19 cellular contexts compared by ENCODE assay signal in genomic region chr13:37539176-37539575, GRCh38. TPM values are rescaled to one million over a fixed set of nuclear protein-coding genes. Genes with fewer than 3 reads are reported as not detected.
DNase-seq lines count a peak whose midpoint lies in the region; ATAC-seq, FAIRE-seq and TF ChIP-seq lines count a peak whose summit lies in the region.
"Had no signal": no experiment of that assay in that cellular context is flagged by ENCODE, and none has a peak within 500 bp of the region (broad histone marks: within the 10 kb centered on the region; RNA-seq: fewer than 3 reads in every experiment).

No MANE protein-coding gene starts in this region.

- H3K79me2 ChIP-seq in smooth muscle cell (ENCODE audit: low read depth) = no peaks in the 10 kb centered on the region

- peak overlapping the region; percentile 47; the same call in 1 of the 2 replicates for H3K18ac ChIP-seq in IMR-90 (ENCODE audit: low read depth, low read length)

- no peak overlapping the region for H2BK20ac ChIP-seq in IMR-90 (ENCODE audit: low read depth, low read length)

- BruUV-seq in IMR-90 (replicated peaks; lab: Mats Ljungman, UMichigan) = no TSS peak

- no peak overlapping the region for H3K9ac ChIP-seq in IMR-90 (ENCODE audit: low read depth, low read length)
- no peak overlapping the region for H3K9ac ChIP-seq in smooth muscle cell (ENCODE audit: low read depth)

- H2BK15ac ChIP-seq in IMR-90 (ENCODE audit: low read depth, low read length) = peak overlapping the region; percentile 3; the same call in 1 of the 3 replicates

- no peak for TF ChIP-seq POLR2A in IMR-90 (IDR thresholded peaks at IDR 0.05; ENCODE audit: low read depth, low read length)

- peaks cover 2% of the 10 kb centered on the region; the same call in 1 of the 2 replicates for H3K4me1 ChIP-seq in IMR-90 (ENCODE audit: control insufficient read depth, insufficient read depth, low read length)
- H3K4me1 ChIP-seq in smooth muscle cell (ENCODE audit: low read depth) = peaks cover 4% of the 10 kb centered on the region
- H3K4me1 ChIP-seq: A549, BE2C, Caco-2, HAP-1 had no signal

- no CpG with 5 or more reads among the region's 2 CpGs for WGBS in IMR-90 (ENCODE audit: extremely low coverage in 2 of 2, insufficient read length in 1 of 2), 2 experiments
- WGBS in smooth muscle cell (ENCODE audit: low lambda C conversion rate) = 73% methylated on average over 2 of the region's 2 CpGs

- H3K36me3 ChIP-seq in IMR-90 (ENCODE audit: control insufficient read depth, insufficient read depth, low read length) (no peaks in the 10 kb centered on the region), smooth muscle cell (ENCODE audit: low read depth) (no peaks in the 10 kb centered on the region)
- H3K36me3 ChIP-seq: BE2C, HAP-1 had no signal

- H3K9me1 ChIP-seq in IMR-90 (ENCODE audit: insufficient read depth, low read length) = no peaks in the 10 kb centered on the region

- dilution Hi-C loops in IMR-90 (cut with HindIII; ENCODE audit: low sequenced_read_pairs, unreplicated experiment) = no loop called here

- no peak for ATAC-seq in IMR-90 (ENCODE audit: low read depth)
- ATAC-seq: A549, HepG2 had no signal

- no peak overlapping the region for H4K5ac ChIP-seq in IMR-90 (ENCODE audit: low read depth, low read length)

- FAIRE-seq in urothelium cell line (lab: Jason Lieb, UNC) = no peak
- FAIRE-seq: A549, D721Med, H1, HepG2 had no signal

- peak; percentile 56 for DNase-seq in AG10803 (ENCODE audit: low read depth)
- DNase-seq in IMR-90 = no peak
- DNase-seq in fibroblast of mammary gland (ENCODE audit: low read depth) = peak; percentile 50
- DNase-seq in smooth muscle cell (lab: John Stamatoyannopoulos, UW; ENCODE audit: unreplicated experiment) = no peak
- DNase-seq in urothelium cell line (ENCODE audit: low spot score) = no peak
- no peak for DNase-seq in Ammon's horn (ENCODE audit: low spot score)
- no peak for DNase-seq in DMS79 treated with DMSO at 0.1 percent for 48 hours (lab: John Stamatoyannopoulos, UW)
- DNase-seq: BE2C; C1 segment of cervical spinal cord; Caco-2; CD4-positive, alpha-beta T cell; GF-D8; KG1 had no signal

- TF ChIP-seq CTCF in AG10803 (conservative IDR thresholded peaks at IDR 0.05; ENCODE audit: low read length) (no peak), IMR-90 (conservative IDR thresholded peaks at IDR 0.05; ENCODE audit: low read depth, low read length) (no peak), fibroblast of mammary gland (conservative IDR thresholded peaks at IDR 0.05; ENCODE audit: control insufficient read depth, insufficient read depth, low read depth, low read length) (no peak), smooth muscle cell (IDR thresholded peaks at IDR 0.05; ENCODE audit: borderline replicate concordance, insufficient read depth, poor library complexity, severe bottlenecking) (no peak)

- no peak overlapping the region; the same call in 1 of the 2 replicates for H3K4ac ChIP-seq in IMR-90 (ENCODE audit: low read depth, low read length)

- no peak overlapping the region for H2AK5ac ChIP-seq in IMR-90 (ENCODE audit: low read depth, low read length)

- intact Hi-C loops in IMR-90 (cut with micrococcal nuclease) = no loop called here

- no peak overlapping the region for H4K91ac ChIP-seq in IMR-90 (ENCODE audit: insufficient read depth, low read depth, low read length)

- no peak overlapping the region for H3K4me3 ChIP-seq in AG10803 (ENCODE audit: low read length)
- no peak overlapping the region for H3K4me3 ChIP-seq in IMR-90 (ENCODE audit: insufficient read depth, low read depth, low read length)
- H3K4me3 ChIP-seq in fibroblast of mammary gland (ENCODE audit: control insufficient read depth, low read depth, low read length) = no peak overlapping the region
- H3K4me3 ChIP-seq in smooth muscle cell = no peak overlapping the region
- H3K4me3 ChIP-seq: A549, HAP-1 had no signal

- H2BK5ac ChIP-seq in IMR-90 (ENCODE audit: low read depth, low read length, poor library complexity, severe bottlenecking) = no peak overlapping the region

- H3K27me3 ChIP-seq in IMR-90 (ENCODE audit: control insufficient read depth, insufficient read depth, low read length) (no peaks in the 10 kb centered on the region), smooth muscle cell (ENCODE audit: low read depth) (no peaks in the 10 kb centered on the region)
- H3K27me3 ChIP-seq: BE2C had no signal

- TF ChIP-seq RAD21 in IMR-90 (IDR thresholded peaks at IDR 0.05; ENCODE audit: low read length) = no peak

- POLR2A ChIA-PET in IMR-90 (lab: Charles Lee; ENCODE audit: unreplicated experiment) = interaction anchor here (0.6 kb wide), 1 partner anchor 430 kb away, joined by 3 read pairs; no protein-coding TSS in a partner anchor

- H3K4me2 ChIP-seq in IMR-90 (ENCODE audit: low read depth, low read length) (no peak overlapping the region), smooth muscle cell (peak overlapping the region; percentile 61)
- H3K4me2 ChIP-seq: A549 had no signal

- H2AK9ac ChIP-seq in IMR-90 (replicated peaks; ENCODE audit: low read depth, low read length, poor library complexity) = no peak overlapping the region

- CTCF ChIA-PET in IMR-90 (lab: Yijun Ruan, JAX) = no interaction called here

- H3F3A ChIP-seq in smooth muscle cell (ENCODE audit: low read depth) = no peaks in the 10 kb centered on the region

- no peak overlapping the region for H4K8ac ChIP-seq in IMR-90 (ENCODE audit: low read depth in 2 of 2, low read length in 2 of 2)

- H3K27ac ChIP-seq in IMR-90 (ENCODE audit: insufficient read depth, low read length) (no peak overlapping the region), smooth muscle cell (ENCODE audit: low read depth) (peak overlapping the region; percentile 72)
- H3K27ac ChIP-seq: 22Rv1, A549 had no signal

- peak overlapping the region; percentile 45; the same call in 1 of the 2 replicates for H2BK120ac ChIP-seq in IMR-90 (ENCODE audit: low read depth, low read length)

- in situ Hi-C loops in IMR-90 (cut with MboI; ENCODE audit: low sequenced_read_pairs) = no loop called here

- H4K20me1 ChIP-seq in IMR-90 (ENCODE audit: insufficient read depth, low read length) (no peaks in the 10 kb centered on the region), smooth muscle cell (ENCODE audit: low read depth) (no peaks in the 10 kb centered on the region)

- H3K9me3 ChIP-seq in IMR-90 (ENCODE audit: control insufficient read depth, insufficient read depth, low read length) = no peaks in the 10 kb centered on the region
- H3K9me3 ChIP-seq in smooth muscle cell (replicated peaks; ENCODE audit: low read depth) = no peaks in the 10 kb centered on the region
- H3K9me3 ChIP-seq: A549, BE2C, Caco-2, HAP-1 had no signal

- H3K56ac ChIP-seq in IMR-90 (ENCODE audit: extremely low read depth, insufficient read depth, low read length) = no peak overlapping the region

- no peaks in the 10 kb centered on the region for H3K79me1 ChIP-seq in IMR-90 (ENCODE audit: low read depth in 1 of 2, low read length in 2 of 2)

- no peak overlapping the region for H2AFZ ChIP-seq in IMR-90 (replicated peaks; ENCODE audit: low read length, poor library complexity)
- H2AFZ ChIP-seq in smooth muscle cell (ENCODE audit: low read depth) = peak overlapping the region; percentile 53

- H3K14ac ChIP-seq in IMR-90 (replicated peaks; ENCODE audit: low read depth, low read length) = no peak overlapping the region

- H3K23ac ChIP-seq in IMR-90 (ENCODE audit: low read depth, low read length) = no peak overlapping the region

TF ChIP-seq in IMR-90, 13 proteins besides CTCF, POLR2A, EP300 and RAD21:
- TF ChIP-seq RFX5 (IDR thresholded peaks at IDR 0.05; ENCODE audit: low read depth, low read length) = no peak
- TF ChIP-seq MXI1 (IDR thresholded peaks at IDR 0.05; ENCODE audit: borderline replicate concordance, low read depth, low read length) = no peak
- TF ChIP-seq RCOR1 (IDR thresholded peaks at IDR 0.05; ENCODE audit: insufficient replicate concordance, low read length) = no peak
- no peak for TF ChIP-seq USF2 (IDR thresholded peaks at IDR 0.05; ENCODE audit: low read depth, low read length)
- TF ChIP-seq CHD1 (IDR thresholded peaks at IDR 0.05; ENCODE audit: low read depth, low read length) = no peak
- TF ChIP-seq MAZ (IDR thresholded peaks at IDR 0.05; ENCODE audit: borderline replicate concordance, low read depth, low read length) = no peak
- TF ChIP-seq BHLHE40 (IDR thresholded peaks at IDR 0.05; ENCODE audit: low read depth, low read length) = no peak
- no peak for TF ChIP-seq CEBPB (IDR thresholded peaks at IDR 0.05; ENCODE audit: low read depth, low read length)
- no peak for TF ChIP-seq FOS (IDR thresholded peaks at IDR 0.05; ENCODE audit: low read depth, low read length)
- no peak for TF ChIP-seq NFE2L2 (IDR thresholded peaks at IDR 0.05; ENCODE audit: low read depth, low read length)
- no peak for TF ChIP-seq MAFK (IDR thresholded peaks at IDR 0.05; ENCODE audit: low read depth, low read length)
- no peak for TF ChIP-seq SMC3 (IDR thresholded peaks at IDR 0.05; ENCODE audit: low read depth, low read length)
- TF ChIP-seq, protein P1, sequence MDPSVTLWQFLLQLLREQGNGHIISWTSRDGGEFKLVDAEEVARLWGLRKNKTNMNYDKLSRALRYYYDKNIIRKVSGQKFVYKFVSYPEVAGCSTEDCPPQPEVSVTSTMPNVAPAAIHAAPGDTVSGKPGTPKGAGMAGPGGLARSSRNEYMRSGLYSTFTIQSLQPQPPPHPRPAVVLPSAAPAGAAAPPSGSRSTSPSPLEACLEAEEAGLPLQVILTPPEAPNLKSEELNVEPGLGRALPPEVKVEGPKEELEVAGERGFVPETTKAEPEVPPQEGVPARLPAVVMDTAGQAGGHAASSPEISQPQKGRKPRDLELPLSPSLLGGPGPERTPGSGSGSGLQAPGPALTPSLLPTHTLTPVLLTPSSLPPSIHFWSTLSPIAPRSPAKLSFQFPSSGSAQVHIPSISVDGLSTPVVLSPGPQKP (IDR thresholded peaks at IDR 0.05; ENCODE audit: borderline replicate concordance, low read depth, low read length) = no peak
TF ChIP-seq in IMR-90: peak in this region for 0.

RNA-seq across cellular contexts. Expression of gene POSTN, which starts 59.4 kb away (rescaled TPM):
- 31.9 and 32.6 TPM in 2 replicates for total RNA-seq in IMR-90 (2012; rRNA removed)
- polyA plus RNA-seq in IMR-90 (2012; rRNA removed) = 31.5 and 44.7 TPM in 2 replicates
- 4.5 and 6.2 TPM in 2 replicates for polyA plus RNA-seq in IMR-90 (2012; cell fraction: cytosol; rRNA removed)
- polyA plus RNA-seq in IMR-90 (2012; cell fraction: nucleus; rRNA removed; ENCODE audit: low replicate concordance) = 1.9 and 29.5 TPM in 2 replicates
- 50.5 and 54.9 TPM in 2 replicates for total RNA-seq in smooth muscle cell
- polyA plus RNA-seq in smooth muscle cell = 38.6 and 39.8 TPM in 2 replicates
- total RNA-seq: CD4-positive, alpha-beta T cell; HepG2 had no signal
- polyA plus RNA-seq: HepG2 had no signal

Comparison
In these comparisons a context has a peak if more than half of its experiments do, and no peak if none do; other contexts are left out.
1. DNase-seq: peak in AG10803 (single experiment) and fibroblast of mammary gland (single experiment); none in IMR-90 (single experiment), smooth muscle cell (single experiment), urothelium cell line (single experiment), Ammon's horn (single experiment) and DMS79 treated with DMSO at 0.1 percent for 48 hours (single experiment).